In genomic region chr20:37519508-37520416, GRCh38 we compare ENCODE assay signal across 9 cellular contexts. TPM values are rescaled to one million over a fixed set of nuclear protein-coding genes. Genes with fewer than 3 reads are reported as not detected.
DNase-seq lines count a peak whose midpoint lies in the region; ATAC-seq and TF ChIP-seq lines count a peak whose summit lies in the region.
"Had no signal": no experiment of that assay in that cellular context is flagged by ENCODE, and none has a peak within 500 bp of the region (broad histone marks: within the 10 kb centered on the region; RNA-seq: fewer than 3 reads in every experiment).

No MANE protein-coding gene starts in this region.

- no peak overlapping the region for H3K4me3 ChIP-seq in CD8-positive, alpha-beta T cell (ENCODE audit: low read depth, low read length)
- no peak overlapping the region for H3K4me3 ChIP-seq in ovary
- H3K4me3 ChIP-seq: pancreas had no signal

- H3K27me3 ChIP-seq in CD8-positive, alpha-beta T cell (ENCODE audit: insufficient read depth, low read length), result no peaks in the 10 kb centered on the region
- no peaks in the 10 kb centered on the region for H3K27me3 ChIP-seq in ovary
- H3K27me3 ChIP-seq: pancreas had no signal

- H3K27ac ChIP-seq in CD8-positive, alpha-beta T cell (ENCODE audit: low read depth, low read length), result no peak overlapping the region
- H3K27ac ChIP-seq in ovary, result no peak overlapping the region
- H3K27ac ChIP-seq: pancreas had no signal

- H3K36me3 Mint-ChIP-seq in CD8-positive, alpha-beta T cell, result peaks cover 52% of the 10 kb centered on the region
- peaks cover 14% of the 10 kb centered on the region for H3K36me3 Mint-ChIP-seq in activated naive CD8-positive, alpha-beta T cell treated with anti-CD3 and anti-CD28 coated beads, Interleukin-2, amount 10 ng/mL, durations not matched to agents 7 days and 5 days
- H3K36me3 Mint-ChIP-seq in memory B cell, result peaks cover 27% of the 10 kb centered on the region

- CTCF ChIA-PET in CD8-positive, alpha-beta T cell (lab: Charles Lee), result interaction anchor here (1.0 to 1.1 kb wide), 2 partner anchors 9 to 14 kb away, joined by 3 read pairs; no protein-coding TSS in a partner anchor

- H3K9me3 Mint-ChIP-seq in CD8-positive, alpha-beta T cell, result no peaks in the 10 kb centered on the region
- no peaks in the 10 kb centered on the region for H3K9me3 Mint-ChIP-seq in activated naive CD8-positive, alpha-beta T cell treated with anti-CD3 and anti-CD28 coated beads, Interleukin-2, amount 10 ng/mL, durations not matched to agents 7 days and 5 days
- H3K9me3 Mint-ChIP-seq in memory B cell, result no peaks in the 10 kb centered on the region

- peaks cover 16% of the 10 kb centered on the region for H3K4me1 ChIP-seq in CD8-positive, alpha-beta T cell (ENCODE audit: insufficient read depth, low read length)
- peaks cover 11% of the 10 kb centered on the region for H3K4me1 ChIP-seq in ovary (ENCODE audit: insufficient read depth)
- H3K4me1 ChIP-seq: pancreas had no signal

- peaks cover 16% of the 10 kb centered on the region for H3K36me3 ChIP-seq in CD8-positive, alpha-beta T cell (ENCODE audit: insufficient read depth, low read length)
- H3K36me3 ChIP-seq in ovary, result no peaks in the 10 kb centered on the region

- peaks cover 43% of the 10 kb centered on the region for H3K4me1 Mint-ChIP-seq in CD8-positive, alpha-beta T cell (ENCODE audit: low read depth)
- peaks cover 13% of the 10 kb centered on the region for H3K4me1 Mint-ChIP-seq in activated naive CD8-positive, alpha-beta T cell treated with anti-CD3 and anti-CD28 coated beads, Interleukin-2, amount 10 ng/mL, durations not matched to agents 7 days and 5 days
- H3K4me1 Mint-ChIP-seq in memory B cell, result peaks cover 31% of the 10 kb centered on the region

- no peaks in the 10 kb centered on the region for H3K9me3 ChIP-seq in CD8-positive, alpha-beta T cell (ENCODE audit: low read length)
- no peaks in the 10 kb centered on the region for H3K9me3 ChIP-seq in ovary
- H3K9me3 ChIP-seq: pancreas had no signal

- TF ChIP-seq CTCF in CD8-positive, alpha-beta T cell (IDR thresholded peaks at IDR 0.05), result no peak
- no peak for TF ChIP-seq CTCF in ovary (IDR thresholded peaks at IDR 0.05)

- no peak for TF ChIP-seq POLR2A in ovary (IDR thresholded peaks at IDR 0.05)

- 83 to 87% (median 86%) methylated on average over 39 of the region's 39 CpGs for WGBS in ovary, 3 donors

- TF ChIP-seq EP300 in ovary (IDR thresholded peaks at IDR 0.05), result no peak

- DNase-seq in CD8-positive, alpha-beta T cell, result no peak
- DNase-seq in NCI-H1092 treated with DMSO at 0.1 percent for 48 hours (lab: John Stamatoyannopoulos, UW) (peak; percentile 94), memory B cell (ENCODE audit: low spot score in 2 of 2) (no peak), ovary (no peak)
- DNase-seq in activated naive CD8-positive, alpha-beta T cell treated with anti-CD3 and anti-CD28 coated beads, Interleukin-2, amount 10 ng/mL, durations not matched to agents 7 days and 5 days, result no peak
- DNase-seq in activated naive CD4-positive, alpha-beta T cell (lab: John Stamatoyannopoulos, UW), result no peak

- POLR2A ChIA-PET in CD8-positive, alpha-beta T cell (lab: Charles Lee), result interaction anchor here (0.9 kb wide), 1 partner anchor 14 kb away, joined by 3 read pairs; no protein-coding TSS in a partner anchor
- POLR2A ChIA-PET in activated naive CD8-positive, alpha-beta T cell treated with anti-CD3 and anti-CD28 coated beads, Interleukin-2, amount 10 ng/mL, durations not matched to agents 7 days and 5 days (lab: Charles Lee), result interaction anchor here (1.2 kb wide), 1 partner anchor 324 kb away, joined by 4 read pairs; no protein-coding TSS in a partner anchor

- no peaks in the 10 kb centered on the region for H3K27me3 Mint-ChIP-seq in CD8-positive, alpha-beta T cell (ENCODE audit: low read depth)
- no peaks in the 10 kb centered on the region for H3K27me3 Mint-ChIP-seq in activated naive CD8-positive, alpha-beta T cell treated with anti-CD3 and anti-CD28 coated beads, Interleukin-2, amount 10 ng/mL, durations not matched to agents 7 days and 5 days
- H3K27me3 Mint-ChIP-seq in memory B cell, result no peaks in the 10 kb centered on the region

- intact Hi-C loops in CD8-positive, alpha-beta T cell (cut with DNase I, micrococcal nuclease), result no loop called here
- intact Hi-C loops in ovary (cut with DNase I), result loop anchor here in 3 of 4 donors (5.0 to 10.0 kb wide), 4 partner anchors 115 to 1348 kb away; no protein-coding TSS in a partner anchor

- H3K27ac Mint-ChIP-seq in CD8-positive, alpha-beta T cell, result no peak overlapping the region
- no peak overlapping the region for H3K27ac Mint-ChIP-seq in activated naive CD8-positive, alpha-beta T cell treated with anti-CD3 and anti-CD28 coated beads, Interleukin-2, amount 10 ng/mL, durations not matched to agents 7 days and 5 days
- H3K27ac Mint-ChIP-seq in memory B cell, result no peak overlapping the region

- ATAC-seq in CD8-positive, alpha-beta T cell, result no peak
- ATAC-seq in activated naive CD8-positive, alpha-beta T cell treated with anti-CD3 and anti-CD28 coated beads, Interleukin-2, amount 10 ng/mL, durations not matched to agents 7 days and 5 days (ENCODE audit: low read depth), result no peak
- ATAC-seq in memory B cell (ENCODE audit: low read depth) (peak; percentile 19), GM19455 (IDR thresholded peaks at IDR 0.05; ENCODE audit: unreplicated experiment) (no peak), HG03342 (IDR thresholded peaks at IDR 0.05; ENCODE audit: unreplicated experiment) (no peak)

- H3K4me3 Mint-ChIP-seq in CD8-positive, alpha-beta T cell, result peak overlapping the region; percentile 33
- peak overlapping the region; percentile 67 for H3K4me3 Mint-ChIP-seq in activated naive CD8-positive, alpha-beta T cell treated with anti-CD3 and anti-CD28 coated beads, Interleukin-2, amount 10 ng/mL, durations not matched to agents 7 days and 5 days
- H3K4me3 Mint-ChIP-seq in memory B cell, result no peak overlapping the region

RNA-seq across cellular contexts. Expression of gene NNAT, which starts 1.3 kb away (rescaled TPM):
- not detected for total RNA-seq in CD8-positive, alpha-beta T cell
- total RNA-seq in activated naive CD8-positive, alpha-beta T cell treated with anti-CD3 and anti-CD28 coated beads, Interleukin-2, amount 10 ng/mL, durations not matched to agents 7 days and 5 days, result under 1 TPM in 1 of 2 experiments, not detected in 1; 0.58 TPM
- total RNA-seq in ovary, result 1 to 10 TPM in 1 of 7 donors, under 1 TPM in 4, not detected in 2; 0.25 to 4.7 (median 0.45) TPM
- polyA plus RNA-seq in ovary, result under 1 TPM; 0.30 to 0.69 TPM

RNA-seq across cellular contexts. Expression of gene BLCAP, which starts 7.9 kb away (rescaled TPM):
- 10 to 100 TPM; 60.1 to 60.6 TPM for total RNA-seq in CD8-positive, alpha-beta T cell
- 10 to 100 TPM; 51.0 to 54.6 TPM for total RNA-seq in activated naive CD8-positive, alpha-beta T cell treated with anti-CD3 and anti-CD28 coated beads, Interleukin-2, amount 10 ng/mL, durations not matched to agents 7 days and 5 days
- total RNA-seq in ovary, result 100 to 1,000 TPM in 1 of 7 donors, 10 to 100 TPM in 6; 27.7 to 147 (median 62.0) TPM
- 10 to 100 TPM; 60.2 to 87.5 TPM for polyA plus RNA-seq in ovary

Comparison
In these comparisons a context has a peak if more than half of its experiments do, and no peak if none do; other contexts are left out.
1. intact Hi-C loops: an anchor here in ovary (5.0 to 10.0 kb wide); none called in CD8-positive, alpha-beta T cell.